10 cellular contexts compared by ENCODE assay signal in genomic region chr11:63920870-63921417, GRCh38. TPM values are rescaled to one million over a fixed set of nuclear protein-coding genes. Genes with fewer than 3 reads are reported as not detected.
DNase-seq lines count a peak whose midpoint lies in the region; ATAC-seq and TF ChIP-seq lines count a peak whose summit lies in the region.
"Had no signal": no experiment of that assay in that cellular context is flagged by ENCODE, and none has a peak within 500 bp of the region (broad histone marks: within the 10 kb centered on the region; RNA-seq: fewer than 3 reads in every experiment).

No MANE protein-coding gene starts in this region.

- no peak overlapping the region for H3K4me3 Mint-ChIP-seq in activated naive CD4-positive, alpha-beta T cell treated with anti-CD3 and anti-CD28 coated beads for 36 hours
- no peak overlapping the region for H3K4me3 Mint-ChIP-seq in activated T-helper 17 cell treated with anti-CD3 and anti-CD28 coated beads, Interleukin-2, amount 50 U/mL, for 72 hours

- no peak overlapping the region for H3K27ac Mint-ChIP-seq in activated naive CD4-positive, alpha-beta T cell treated with anti-CD3 and anti-CD28 coated beads for 36 hours
- H3K27ac Mint-ChIP-seq in activated T-helper 17 cell treated with anti-CD3 and anti-CD28 coated beads, Interleukin-2, amount 50 U/mL, for 72 hours: no peak overlapping the region

- no peaks in the 10 kb centered on the region for H3K9me3 Mint-ChIP-seq in activated naive CD4-positive, alpha-beta T cell treated with anti-CD3 and anti-CD28 coated beads for 36 hours
- no peaks in the 10 kb centered on the region for H3K9me3 Mint-ChIP-seq in activated T-helper 17 cell treated with anti-CD3 and anti-CD28 coated beads, Interleukin-2, amount 50 U/mL, for 72 hours

- peak overlapping the region; percentile 87 to 95 for H3K27ac ChIP-seq in tibial artery

- no peaks in the 10 kb centered on the region for H3K36me3 Mint-ChIP-seq in activated naive CD4-positive, alpha-beta T cell treated with anti-CD3 and anti-CD28 coated beads for 36 hours (ENCODE audit: low read depth)
- no peaks in the 10 kb centered on the region for H3K36me3 Mint-ChIP-seq in activated T-helper 17 cell treated with anti-CD3 and anti-CD28 coated beads, Interleukin-2, amount 50 U/mL, for 72 hours (ENCODE audit: low read depth)

- peaks cover 0 to 49% (median 47%) of the 10 kb centered on the region in 4 donors for H3K4me1 ChIP-seq in tibial artery

- no peak for TF ChIP-seq CTCF in tibial artery (IDR thresholded peaks at IDR 0.05)

- H3K4me1 Mint-ChIP-seq in activated naive CD4-positive, alpha-beta T cell treated with anti-CD3 and anti-CD28 coated beads for 36 hours (ENCODE audit: low read depth): peaks cover 13% of the 10 kb centered on the region
- peaks cover 5% of the 10 kb centered on the region for H3K4me1 Mint-ChIP-seq in activated T-helper 17 cell treated with anti-CD3 and anti-CD28 coated beads, Interleukin-2, amount 50 U/mL, for 72 hours

- H3K27me3 Mint-ChIP-seq in activated naive CD4-positive, alpha-beta T cell treated with anti-CD3 and anti-CD28 coated beads for 36 hours (ENCODE audit: low read depth): no peaks in the 10 kb centered on the region
- no peaks in the 10 kb centered on the region for H3K27me3 Mint-ChIP-seq in activated T-helper 17 cell treated with anti-CD3 and anti-CD28 coated beads, Interleukin-2, amount 50 U/mL, for 72 hours

- ATAC-seq in activated T-helper 17 cell treated with anti-CD3 and anti-CD28 coated beads, Interleukin-2, amount 50 U/mL, for 72 hours (replicated peaks): peak; percentile 25
- ATAC-seq in HG03565 (IDR thresholded peaks at IDR 0.05; ENCODE audit: unreplicated experiment): no peak

- H3K9me3 ChIP-seq in iPS-18c (ENCODE audit: control insufficient read depth, insufficient read depth, low read length) (peaks cover 2% of the 10 kb centered on the region), tibial artery (no peaks in the 10 kb centered on the region)
- H3K9me3 ChIP-seq: pancreas had no signal

- CTCF ChIA-PET in activated naive CD4-positive, alpha-beta T cell treated with anti-CD3 and anti-CD28 coated beads for 36 hours (lab: Charles Lee): interaction anchor here (0.6 to 4.1 kb wide), 9 partner anchors 12 to 146 kb away, joined by 3 to 30 read pairs (median 3); partner anchors contain the start of gene MARK2

- H3K27me3 ChIP-seq in tibial artery: no peaks in the 10 kb centered on the region
- H3K27me3 ChIP-seq: pancreas had no signal

- DNase-seq in activated naive CD4-positive, alpha-beta T cell treated with anti-CD3 and anti-CD28 coated beads for 36 hours: peak; percentile 55
- no peak for DNase-seq in activated naive CD4-positive, alpha-beta T cell (lab: John Stamatoyannopoulos, UW)
- DNase-seq in tibial artery (no peak), DMS79 (lab: John Stamatoyannopoulos, UW) (no peak), T-helper 1 cell (no peak)
- DNase-seq: cortex of kidney had no signal

- intact Hi-C loops in activated naive CD4-positive, alpha-beta T cell treated with anti-CD3 and anti-CD28 coated beads for 36 hours (cut with micrococcal nuclease): loop anchor here (1.0 kb wide), 1 partner anchor 84 kb away; no protein-coding TSS in a partner anchor
- intact Hi-C loops in tibial artery (cut with DNase I; ENCODE audit: low total_unique reads): no loop called here

- no peaks in the 10 kb centered on the region for H3K36me3 ChIP-seq in tibial artery
- H3K36me3 ChIP-seq: pancreas had no signal

- H3K4me3 ChIP-seq in iPS-18c (ENCODE audit: insufficient read depth, low read depth, low read length) (peak overlapping the region; percentile 46), tibial artery (no peak overlapping the region)
- H3K4me3 ChIP-seq: pancreas had no signal

RNA-seq across cellular contexts. Expression of gene RCOR2, which starts 4.0 kb away (rescaled TPM):
- under 1 TPM; 0.17 to 0.19 TPM for total RNA-seq in activated naive CD4-positive, alpha-beta T cell treated with anti-CD3 and anti-CD28 coated beads for 36 hours
- total RNA-seq in activated T-helper 17 cell treated with anti-CD3 and anti-CD28 coated beads, Interleukin-2, amount 50 U/mL, for 72 hours: under 1 TPM in 1 of 2 donors, not detected in 1; 0.32 TPM

RNA-seq across cellular contexts. Expression of gene NAA40, which starts 17.9 kb away (rescaled TPM):
- total RNA-seq in activated naive CD4-positive, alpha-beta T cell treated with anti-CD3 and anti-CD28 coated beads for 36 hours: 10 to 100 TPM; 10.3 to 13.2 TPM
- 10 to 100 TPM; 20.2 to 30.9 TPM for total RNA-seq in activated T-helper 17 cell treated with anti-CD3 and anti-CD28 coated beads, Interleukin-2, amount 50 U/mL, for 72 hours

RNA-seq across cellular contexts. Expression of gene COX8A, which starts 53.5 kb away (rescaled TPM):
- total RNA-seq in activated naive CD4-positive, alpha-beta T cell treated with anti-CD3 and anti-CD28 coated beads for 36 hours: 100 to 1,000 TPM; 669 to 675 TPM
- total RNA-seq in activated T-helper 17 cell treated with anti-CD3 and anti-CD28 coated beads, Interleukin-2, amount 50 U/mL, for 72 hours: 100 to 1,000 TPM; 329 to 461 TPM
